1 cellular context compared by ENCODE assay signal in the genomic region with DNA sequence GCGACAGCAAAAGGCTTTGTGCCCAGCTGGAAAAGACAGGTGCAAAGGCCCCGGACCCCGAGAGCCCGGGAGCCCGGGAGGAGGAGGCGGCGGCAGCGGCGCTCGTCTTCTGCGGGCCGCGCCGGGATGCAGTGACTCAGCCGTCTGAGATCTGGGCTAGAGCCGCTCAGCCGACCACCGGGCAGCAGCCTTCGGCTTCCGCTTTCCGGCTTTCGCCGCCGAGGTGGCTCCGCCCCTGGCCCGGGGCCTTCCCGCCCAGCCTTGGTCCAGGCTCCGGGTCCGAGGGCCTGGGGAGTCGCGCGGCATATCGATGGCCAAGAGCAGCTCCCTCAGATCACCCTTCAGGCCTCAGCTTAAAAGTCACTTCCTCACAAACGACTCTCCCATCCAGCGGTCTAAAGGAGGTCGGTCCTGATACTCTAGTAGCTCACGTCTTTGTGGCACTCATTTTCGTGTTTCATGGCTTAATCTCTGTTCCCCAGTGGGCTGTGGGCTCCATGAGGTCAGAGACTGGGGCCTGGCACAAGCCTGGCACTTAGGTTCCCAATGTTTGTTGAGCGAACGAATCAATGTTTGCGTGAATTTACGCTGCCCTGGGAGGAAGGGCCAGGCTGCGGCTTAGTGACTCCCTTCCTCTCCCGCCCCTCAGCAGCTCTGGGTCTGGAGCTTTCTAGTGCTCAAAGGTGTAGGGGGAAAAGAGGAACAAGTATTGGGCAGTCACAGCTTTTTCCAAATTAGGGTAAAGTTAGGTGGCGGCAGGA.
TF ChIP-seq lines count a peak whose summit lies in the region.

A gene (minus strand): TSS at position 146 of the 761 bp plus-strand sequence. CDS start 783 bp downstream, outside the sequence.

TF ChIP-seq in HepG2, 621 proteins besides CTCF, POLR2A, EP300 and RAD21 (continued from another document and continues in another):
- TF ChIP-seq, protein P1, sequence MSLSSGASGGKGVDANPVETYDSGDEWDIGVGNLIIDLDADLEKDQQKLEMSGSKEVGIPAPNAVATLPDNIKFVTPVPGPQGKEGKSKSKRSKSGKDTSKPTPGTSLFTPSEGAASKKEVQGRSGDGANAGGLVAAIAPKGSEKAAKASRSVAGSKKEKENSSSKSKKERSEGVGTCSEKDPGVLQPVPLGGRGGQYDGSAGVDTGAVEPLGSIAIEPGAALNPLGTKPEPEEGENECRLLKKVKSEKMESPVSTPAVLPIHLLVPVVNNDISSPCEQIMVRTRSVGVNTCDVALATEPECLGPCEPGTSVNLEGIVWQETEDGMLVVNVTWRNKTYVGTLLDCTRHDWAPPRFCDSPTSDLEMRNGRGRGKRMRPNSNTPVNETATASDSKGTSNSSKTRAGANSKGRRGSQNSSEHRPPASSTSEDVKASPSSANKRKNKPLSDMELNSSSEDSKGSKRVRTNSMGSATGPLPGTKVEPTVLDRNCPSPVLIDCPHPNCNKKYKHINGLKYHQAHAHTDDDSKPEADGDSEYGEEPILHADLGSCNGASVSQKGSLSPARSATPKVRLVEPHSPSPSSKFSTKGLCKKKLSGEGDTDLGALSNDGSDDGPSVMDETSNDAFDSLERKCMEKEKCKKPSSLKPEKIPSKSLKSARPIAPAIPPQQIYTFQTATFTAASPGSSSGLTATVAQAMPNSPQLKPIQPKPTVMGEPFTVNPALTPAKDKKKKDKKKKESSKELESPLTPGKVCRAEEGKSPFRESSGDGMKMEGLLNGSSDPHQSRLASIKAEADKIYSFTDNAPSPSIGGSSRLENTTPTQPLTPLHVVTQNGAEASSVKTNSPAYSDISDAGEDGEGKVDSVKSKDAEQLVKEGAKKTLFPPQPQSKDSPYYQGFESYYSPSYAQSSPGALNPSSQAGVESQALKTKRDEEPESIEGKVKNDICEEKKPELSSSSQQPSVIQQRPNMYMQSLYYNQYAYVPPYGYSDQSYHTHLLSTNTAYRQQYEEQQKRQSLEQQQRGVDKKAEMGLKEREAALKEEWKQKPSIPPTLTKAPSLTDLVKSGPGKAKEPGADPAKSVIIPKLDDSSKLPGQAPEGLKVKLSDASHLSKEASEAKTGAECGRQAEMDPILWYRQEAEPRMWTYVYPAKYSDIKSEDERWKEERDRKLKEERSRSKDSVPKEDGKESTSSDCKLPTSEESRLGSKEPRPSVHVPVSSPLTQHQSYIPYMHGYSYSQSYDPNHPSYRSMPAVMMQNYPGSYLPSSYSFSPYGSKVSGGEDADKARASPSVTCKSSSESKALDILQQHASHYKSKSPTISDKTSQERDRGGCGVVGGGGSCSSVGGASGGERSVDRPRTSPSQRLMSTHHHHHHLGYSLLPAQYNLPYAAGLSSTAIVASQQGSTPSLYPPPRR (CRISPR knock-in tag; IDR thresholded peaks at IDR 0.05; ENCODE audit: borderline replicate concordance) = no peak
- TF ChIP-seq ZFP62 (CRISPR knock-in tag; IDR thresholded peaks at IDR 0.05) = no peak
- TF ChIP-seq ZNF510 (CRISPR knock-in tag; IDR thresholded peaks at IDR 0.05; ENCODE audit: low read depth) = no peak
- TF ChIP-seq ZSCAN21 (CRISPR knock-in tag; IDR thresholded peaks at IDR 0.05; ENCODE audit: borderline replicate concordance) = no peak
- no peak for TF ChIP-seq ZNF737 (CRISPR knock-in tag; IDR thresholded peaks at IDR 0.05; ENCODE audit: borderline replicate concordance)
- no peak for TF ChIP-seq AGO1 (IDR thresholded peaks at IDR 0.05; ENCODE audit: low read depth, low read length, poor library complexity, severe bottlenecking)
- no peak for TF ChIP-seq NR3C1 (CRISPR knock-in tag; IDR thresholded peaks at IDR 0.05)
- TF ChIP-seq HES4 (CRISPR knock-in tag; IDR thresholded peaks at IDR 0.05; ENCODE audit: borderline replicate concordance) = no peak; the same call in 1 of the 2 replicates
- TF ChIP-seq, protein P2, sequence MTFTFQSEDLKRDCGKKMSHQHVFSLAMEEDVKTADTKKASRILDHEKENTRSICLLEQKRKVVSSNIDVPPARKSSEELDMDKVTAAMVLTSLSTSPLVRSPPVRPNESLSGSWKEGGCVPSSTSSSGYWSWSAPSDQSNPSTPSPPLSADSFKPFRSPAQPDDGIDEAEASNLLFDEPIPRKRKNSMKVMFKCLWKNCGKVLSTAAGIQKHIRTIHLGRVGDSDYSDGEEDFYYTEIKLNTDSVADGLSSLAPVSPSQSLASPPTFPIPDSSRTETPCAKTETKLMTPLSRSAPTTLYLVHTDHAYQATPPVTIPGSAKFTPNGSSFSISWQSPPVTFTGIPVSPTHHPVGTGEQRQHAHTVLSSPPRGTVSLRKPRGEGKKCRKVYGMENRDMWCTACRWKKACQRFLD (CRISPR knock-in tag; IDR thresholded peaks at IDR 0.05; ENCODE audit: borderline replicate concordance) = 0 out of 2 replicates have a peak, but pooled peaks have one; percentile 27
- TF ChIP-seq ZNF878 (CRISPR knock-in tag; IDR thresholded peaks at IDR 0.05) = 0 out of 2 replicates have a peak, but pooled peaks have one; percentile 32
- TF ChIP-seq ZFP36L2 (CRISPR knock-in tag; IDR thresholded peaks at IDR 0.05) = no peak; the same call in 1 of the 2 replicates
- TF ChIP-seq ZNF781 (CRISPR knock-in tag; IDR thresholded peaks at IDR 0.05; ENCODE audit: borderline replicate concordance, not compliant biosample characterization) = peak; percentile 44
- 0 out of 2 replicates have a peak, but pooled peaks have one; percentile 4 for TF ChIP-seq SIN3A (IDR thresholded peaks at IDR 0.05; ENCODE audit: borderline replicate concordance, low read depth, low read length)
- TF ChIP-seq, protein P3, sequence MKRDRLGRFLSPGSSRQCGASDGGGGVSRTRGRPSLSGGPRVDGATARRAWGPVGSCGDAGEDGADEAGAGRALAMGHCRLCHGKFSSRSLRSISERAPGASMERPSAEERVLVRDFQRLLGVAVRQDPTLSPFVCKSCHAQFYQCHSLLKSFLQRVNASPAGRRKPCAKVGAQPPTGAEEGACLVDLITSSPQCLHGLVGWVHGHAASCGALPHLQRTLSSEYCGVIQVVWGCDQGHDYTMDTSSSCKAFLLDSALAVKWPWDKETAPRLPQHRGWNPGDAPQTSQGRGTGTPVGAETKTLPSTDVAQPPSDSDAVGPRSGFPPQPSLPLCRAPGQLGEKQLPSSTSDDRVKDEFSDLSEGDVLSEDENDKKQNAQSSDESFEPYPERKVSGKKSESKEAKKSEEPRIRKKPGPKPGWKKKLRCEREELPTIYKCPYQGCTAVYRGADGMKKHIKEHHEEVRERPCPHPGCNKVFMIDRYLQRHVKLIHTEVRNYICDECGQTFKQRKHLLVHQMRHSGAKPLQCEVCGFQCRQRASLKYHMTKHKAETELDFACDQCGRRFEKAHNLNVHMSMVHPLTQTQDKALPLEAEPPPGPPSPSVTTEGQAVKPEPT (CRISPR knock-in tag; IDR thresholded peaks at IDR 0.05; ENCODE audit: low read depth) = no peak
- TF ChIP-seq CAMTA2 (CRISPR knock-in tag; IDR thresholded peaks at IDR 0.05; ENCODE audit: borderline replicate concordance) = no peak
- 0 out of 2 replicates have a peak, but pooled peaks have one; percentile 38 for TF ChIP-seq KLF12 (CRISPR knock-in tag; IDR thresholded peaks at IDR 0.05; ENCODE audit: borderline replicate concordance)
- TF ChIP-seq, protein P4, sequence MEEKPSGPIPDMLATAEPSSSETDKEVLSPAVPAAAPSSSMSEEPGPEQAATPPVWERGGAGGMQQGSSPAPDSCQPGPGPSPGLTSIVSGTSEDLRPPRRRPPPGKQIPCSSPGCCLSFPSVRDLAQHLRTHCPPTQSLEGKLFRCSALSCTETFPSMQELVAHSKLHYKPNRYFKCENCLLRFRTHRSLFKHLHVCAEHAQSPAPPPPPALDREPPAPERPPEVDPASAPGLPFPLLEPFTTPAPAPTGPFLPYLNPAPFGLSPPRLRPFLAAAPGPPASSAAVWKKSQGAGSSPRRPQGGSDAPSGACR (CRISPR knock-in tag; IDR thresholded peaks at IDR 0.05) = peak; percentile 24; the same call in 1 of the 2 replicates
- peak; percentile 84 for TF ChIP-seq DMAP1 (CRISPR knock-in tag; IDR thresholded peaks at IDR 0.05)
- peak; percentile 75; the same call in 1 of the 2 replicates for TF ChIP-seq TBX2 (CRISPR knock-in tag; IDR thresholded peaks at IDR 0.05; ENCODE audit: borderline replicate concordance)
- TF ChIP-seq, protein P5, sequence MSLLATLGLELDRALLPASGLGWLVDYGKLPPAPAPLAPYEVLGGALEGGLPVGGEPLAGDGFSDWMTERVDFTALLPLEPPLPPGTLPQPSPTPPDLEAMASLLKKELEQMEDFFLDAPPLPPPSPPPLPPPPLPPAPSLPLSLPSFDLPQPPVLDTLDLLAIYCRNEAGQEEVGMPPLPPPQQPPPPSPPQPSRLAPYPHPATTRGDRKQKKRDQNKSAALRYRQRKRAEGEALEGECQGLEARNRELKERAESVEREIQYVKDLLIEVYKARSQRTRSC (CRISPR knock-in tag; IDR thresholded peaks at IDR 0.05; ENCODE audit: low read depth) = no peak
- TF ChIP-seq, protein P6, sequence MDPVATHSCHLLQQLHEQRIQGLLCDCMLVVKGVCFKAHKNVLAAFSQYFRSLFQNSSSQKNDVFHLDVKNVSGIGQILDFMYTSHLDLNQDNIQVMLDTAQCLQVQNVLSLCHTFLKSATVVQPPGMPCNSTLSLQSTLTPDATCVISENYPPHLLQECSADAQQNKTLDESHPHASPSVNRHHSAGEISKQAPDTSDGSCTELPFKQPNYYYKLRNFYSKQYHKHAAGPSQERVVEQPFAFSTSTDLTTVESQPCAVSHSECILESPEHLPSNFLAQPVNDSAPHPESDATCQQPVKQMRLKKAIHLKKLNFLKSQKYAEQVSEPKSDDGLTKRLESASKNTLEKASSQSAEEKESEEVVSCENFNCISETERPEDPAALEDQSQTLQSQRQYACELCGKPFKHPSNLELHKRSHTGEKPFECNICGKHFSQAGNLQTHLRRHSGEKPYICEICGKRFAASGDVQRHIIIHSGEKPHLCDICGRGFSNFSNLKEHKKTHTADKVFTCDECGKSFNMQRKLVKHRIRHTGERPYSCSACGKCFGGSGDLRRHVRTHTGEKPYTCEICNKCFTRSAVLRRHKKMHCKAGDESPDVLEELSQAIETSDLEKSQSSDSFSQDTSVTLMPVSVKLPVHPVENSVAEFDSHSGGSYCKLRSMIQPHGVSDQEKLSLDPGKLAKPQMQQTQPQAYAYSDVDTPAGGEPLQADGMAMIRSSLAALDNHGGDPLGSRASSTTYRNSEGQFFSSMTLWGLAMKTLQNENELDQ (CRISPR knock-in tag; IDR thresholded peaks at IDR 0.05; ENCODE audit: borderline replicate concordance) = no peak
- TF ChIP-seq, protein P7, sequence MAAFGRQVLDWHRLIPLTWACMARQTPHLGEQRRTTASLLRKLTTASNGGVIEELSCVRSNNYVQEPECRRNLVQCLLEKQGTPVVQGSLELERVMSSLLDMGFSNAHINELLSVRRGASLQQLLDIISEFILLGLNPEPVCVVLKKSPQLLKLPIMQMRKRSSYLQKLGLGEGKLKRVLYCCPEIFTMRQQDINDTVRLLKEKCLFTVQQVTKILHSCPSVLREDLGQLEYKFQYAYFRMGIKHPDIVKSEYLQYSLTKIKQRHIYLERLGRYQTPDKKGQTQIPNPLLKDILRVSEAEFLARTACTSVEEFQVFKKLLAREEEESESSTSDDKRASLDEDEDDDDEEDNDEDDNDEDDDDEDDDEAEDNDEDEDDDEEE (CRISPR knock-in tag; IDR thresholded peaks at IDR 0.05) = no peak; the same call in 1 of the 2 replicates
- TF ChIP-seq NR2C2 (CRISPR knock-in tag; IDR thresholded peaks at IDR 0.05; ENCODE audit: borderline replicate concordance) = peak; percentile 22
- no peak for TF ChIP-seq ZNF598 (CRISPR knock-in tag; IDR thresholded peaks at IDR 0.05; ENCODE audit: borderline replicate concordance)
- TF ChIP-seq, protein P8, sequence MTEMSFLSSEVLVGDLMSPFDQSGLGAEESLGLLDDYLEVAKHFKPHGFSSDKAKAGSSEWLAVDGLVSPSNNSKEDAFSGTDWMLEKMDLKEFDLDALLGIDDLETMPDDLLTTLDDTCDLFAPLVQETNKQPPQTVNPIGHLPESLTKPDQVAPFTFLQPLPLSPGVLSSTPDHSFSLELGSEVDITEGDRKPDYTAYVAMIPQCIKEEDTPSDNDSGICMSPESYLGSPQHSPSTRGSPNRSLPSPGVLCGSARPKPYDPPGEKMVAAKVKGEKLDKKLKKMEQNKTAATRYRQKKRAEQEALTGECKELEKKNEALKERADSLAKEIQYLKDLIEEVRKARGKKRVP (CRISPR knock-in tag; IDR thresholded peaks at IDR 0.05) = no peak
- TF ChIP-seq KMT2B (CRISPR knock-in tag; IDR thresholded peaks at IDR 0.05) = peak; percentile 85; the same call in 1 of the 2 replicates
- TF ChIP-seq, protein P9, sequence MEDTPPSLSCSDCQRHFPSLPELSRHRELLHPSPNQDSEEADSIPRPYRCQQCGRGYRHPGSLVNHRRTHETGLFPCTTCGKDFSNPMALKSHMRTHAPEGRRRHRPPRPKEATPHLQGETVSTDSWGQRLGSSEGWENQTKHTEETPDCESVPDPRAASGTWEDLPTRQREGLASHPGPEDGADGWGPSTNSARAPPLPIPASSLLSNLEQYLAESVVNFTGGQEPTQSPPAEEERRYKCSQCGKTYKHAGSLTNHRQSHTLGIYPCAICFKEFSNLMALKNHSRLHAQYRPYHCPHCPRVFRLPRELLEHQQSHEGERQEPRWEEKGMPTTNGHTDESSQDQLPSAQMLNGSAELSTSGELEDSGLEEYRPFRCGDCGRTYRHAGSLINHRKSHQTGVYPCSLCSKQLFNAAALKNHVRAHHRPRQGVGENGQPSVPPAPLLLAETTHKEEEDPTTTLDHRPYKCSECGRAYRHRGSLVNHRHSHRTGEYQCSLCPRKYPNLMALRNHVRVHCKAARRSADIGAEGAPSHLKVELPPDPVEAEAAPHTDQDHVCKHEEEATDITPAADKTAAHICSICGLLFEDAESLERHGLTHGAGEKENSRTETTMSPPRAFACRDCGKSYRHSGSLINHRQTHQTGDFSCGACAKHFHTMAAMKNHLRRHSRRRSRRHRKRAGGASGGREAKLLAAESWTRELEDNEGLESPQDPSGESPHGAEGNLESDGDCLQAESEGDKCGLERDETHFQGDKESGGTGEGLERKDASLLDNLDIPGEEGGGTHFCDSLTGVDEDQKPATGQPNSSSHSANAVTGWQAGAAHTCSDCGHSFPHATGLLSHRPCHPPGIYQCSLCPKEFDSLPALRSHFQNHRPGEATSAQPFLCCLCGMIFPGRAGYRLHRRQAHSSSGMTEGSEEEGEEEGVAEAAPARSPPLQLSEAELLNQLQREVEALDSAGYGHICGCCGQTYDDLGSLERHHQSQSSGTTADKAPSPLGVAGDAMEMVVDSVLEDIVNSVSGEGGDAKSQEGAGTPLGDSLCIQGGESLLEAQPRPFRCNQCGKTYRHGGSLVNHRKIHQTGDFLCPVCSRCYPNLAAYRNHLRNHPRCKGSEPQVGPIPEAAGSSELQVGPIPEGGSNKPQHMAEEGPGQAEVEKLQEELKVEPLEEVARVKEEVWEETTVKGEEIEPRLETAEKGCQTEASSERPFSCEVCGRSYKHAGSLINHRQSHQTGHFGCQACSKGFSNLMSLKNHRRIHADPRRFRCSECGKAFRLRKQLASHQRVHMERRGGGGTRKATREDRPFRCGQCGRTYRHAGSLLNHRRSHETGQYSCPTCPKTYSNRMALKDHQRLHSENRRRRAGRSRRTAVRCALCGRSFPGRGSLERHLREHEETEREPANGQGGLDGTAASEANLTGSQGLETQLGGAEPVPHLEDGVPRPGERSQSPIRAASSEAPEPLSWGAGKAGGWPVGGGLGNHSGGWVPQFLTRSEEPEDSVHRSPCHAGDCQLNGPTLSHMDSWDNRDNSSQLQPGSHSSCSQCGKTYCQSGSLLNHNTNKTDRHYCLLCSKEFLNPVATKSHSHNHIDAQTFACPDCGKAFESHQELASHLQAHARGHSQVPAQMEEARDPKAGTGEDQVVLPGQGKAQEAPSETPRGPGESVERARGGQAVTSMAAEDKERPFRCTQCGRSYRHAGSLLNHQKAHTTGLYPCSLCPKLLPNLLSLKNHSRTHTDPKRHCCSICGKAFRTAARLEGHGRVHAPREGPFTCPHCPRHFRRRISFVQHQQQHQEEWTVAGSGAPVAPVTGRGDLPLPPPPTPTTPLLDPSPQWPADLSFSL (CRISPR knock-in tag; IDR thresholded peaks at IDR 0.05) = no peak
- no peak for TF ChIP-seq HDAC6 (IDR thresholded peaks at IDR 0.05; ENCODE audit: low read depth, low read length)
- no peak for TF ChIP-seq MATR3 (CRISPR knock-in tag; IDR thresholded peaks at IDR 0.05)
